In genomic region chr20:60050193-60050960, GRCh38 we compare ENCODE assay signal across 11 cellular contexts.
DNase-seq lines count a peak whose midpoint lies in the region; ATAC-seq and TF ChIP-seq lines count a peak whose summit lies in the region.
"Had no signal": no experiment of that assay in that cellular context is flagged by ENCODE, and none has a peak within 500 bp of the region (broad histone marks: within the 10 kb centered on the region; RNA-seq: fewer than 3 reads in every experiment).

No MANE protein-coding gene starts in this region.

- no peak overlapping the region for H3K9ac ChIP-seq in neural progenitor cell

- TF ChIP-seq POLR2A in breast epithelium (IDR thresholded peaks at IDR 0.05): no peak

- no peak overlapping the region for H3K27ac Mint-ChIP-seq in neural progenitor cell
- H3K27ac Mint-ChIP-seq in activated T-cell treated with anti-CD3 and anti-CD28 coated beads, Interleukin-2, amount 50 U/mL, for 72 hours: no peak overlapping the region
- H3K27ac Mint-ChIP-seq: activated naive CD4-positive, alpha-beta T cell treated with anti-CD3 and anti-CD28 coated beads, Interleukin-2, amount 50 U/mL, for 72 hours; T-helper 17 cell had no signal

- peaks cover 10% of the 10 kb centered on the region for H3K4me1 Mint-ChIP-seq in neural progenitor cell
- H3K4me1 Mint-ChIP-seq in activated T-cell treated with anti-CD3 and anti-CD28 coated beads, Interleukin-2, amount 50 U/mL, for 72 hours (ENCODE audit: low read depth): peaks cover 8% of the 10 kb centered on the region

- H3K27me3 Mint-ChIP-seq in neural progenitor cell (ENCODE audit: insufficient read depth, low read depth): peaks cover 7% of the 10 kb centered on the region
- H3K27me3 Mint-ChIP-seq in activated T-cell treated with anti-CD3 and anti-CD28 coated beads, Interleukin-2, amount 50 U/mL, for 72 hours (ENCODE audit: low read depth): no peaks in the 10 kb centered on the region

- H3K4me1 ChIP-seq in breast epithelium: no peaks in the 10 kb centered on the region
- H3K4me1 ChIP-seq in neural progenitor cell: no peaks in the 10 kb centered on the region

- DNase-seq in DMS153 (lab: John Stamatoyannopoulos, UW) (peak; percentile 62), DMS153 treated with DMSO at 0.1 percent for 48 hours (lab: John Stamatoyannopoulos, UW; ENCODE audit: unreplicated experiment) (no peak), NCI-H146 treated with DMSO at 0.1 percent for 48 hours (lab: John Stamatoyannopoulos, UW; ENCODE audit: unreplicated experiment) (peak; percentile 82), breast epithelium (ENCODE audit: low spot score in 2 of 2) (no peak), neural progenitor cell (ENCODE audit: low spot score) (no peak), omental fat pad (ENCODE audit: low spot score) (no peak)
- DNase-seq in activated T-cell treated with anti-CD3 and anti-CD28 coated beads, Interleukin-2, amount 50 U/mL, for 72 hours: no peak
- no peak for DNase-seq in stimulated activated CD4-positive, alpha-beta T cell treated with anti-CD3 and anti-CD28 coated beads, Interleukin-2, amount 100 ng/mL, for 48 hours
- DNase-seq: GOT3, T-helper 17 cell had no signal

- H3K4me3 ChIP-seq in breast epithelium (no peak overlapping the region), neural progenitor cell (no peak overlapping the region)

- peaks cover 0 to 6% of the 10 kb centered on the region in 2 donors for H3K27me3 ChIP-seq in breast epithelium
- H3K27me3 ChIP-seq in neural progenitor cell: no peaks in the 10 kb centered on the region

- H2AFZ ChIP-seq in neural progenitor cell (replicated peaks): no peak overlapping the region

- TF ChIP-seq CTCF in breast epithelium (IDR thresholded peaks at IDR 0.05) (peak in 2 of 3 donors; percentile 18 to 19), neural progenitor cell (IDR thresholded peaks at IDR 0.05) (peak; percentile 41), omental fat pad (IDR thresholded peaks at IDR 0.05) (no peak)

- no peaks in the 10 kb centered on the region for H4K20me1 ChIP-seq in neural progenitor cell (ENCODE audit: low read depth)

- no peaks in the 10 kb centered on the region for H3K9me3 Mint-ChIP-seq in neural progenitor cell
- no peaks in the 10 kb centered on the region for H3K9me3 Mint-ChIP-seq in activated T-cell treated with anti-CD3 and anti-CD28 coated beads, Interleukin-2, amount 50 U/mL, for 72 hours
- H3K9me3 Mint-ChIP-seq: activated naive CD4-positive, alpha-beta T cell treated with anti-CD3 and anti-CD28 coated beads, Interleukin-2, amount 50 U/mL, for 72 hours had no signal

- intact Hi-C loops in breast epithelium (cut with DNase I; ENCODE audit: low total_unique reads): no loop called here

- H3K27ac ChIP-seq in breast epithelium (no peak overlapping the region), neural progenitor cell (no peak overlapping the region)

- H3K4me3 Mint-ChIP-seq in neural progenitor cell: no peak overlapping the region
- H3K4me3 Mint-ChIP-seq in activated T-cell treated with anti-CD3 and anti-CD28 coated beads, Interleukin-2, amount 50 U/mL, for 72 hours: no peak overlapping the region
- H3K4me3 Mint-ChIP-seq: T-helper 17 cell had no signal

- no peak overlapping the region for H3K4me2 ChIP-seq in neural progenitor cell

- H3F3A ChIP-seq in neural progenitor cell (ENCODE audit: low read depth): no peaks in the 10 kb centered on the region

- H3K9me3 ChIP-seq in breast epithelium: no peaks in the 10 kb centered on the region
- H3K9me3 ChIP-seq in neural progenitor cell (ENCODE audit: low read depth): no peaks in the 10 kb centered on the region

- no peaks in the 10 kb centered on the region for H3K36me3 ChIP-seq in breast epithelium
- H3K36me3 ChIP-seq in neural progenitor cell: no peaks in the 10 kb centered on the region

- ATAC-seq in activated T-cell treated with anti-CD3 and anti-CD28 coated beads, Interleukin-2, amount 50 U/mL, for 72 hours (replicated peaks in 1 of 2): no peak
- no peak for ATAC-seq in omental fat pad (ENCODE audit: low FRiP score)
- ATAC-seq: activated naive CD4-positive, alpha-beta T cell treated with anti-CD3 and anti-CD28 coated beads, Interleukin-2, amount 50 U/mL, for 72 hours; T-helper 17 cell had no signal

- H3K79me2 ChIP-seq in neural progenitor cell (ENCODE audit: low read depth): no peaks in the 10 kb centered on the region

- H3K36me3 Mint-ChIP-seq in neural progenitor cell: no peaks in the 10 kb centered on the region
- no peaks in the 10 kb centered on the region for H3K36me3 Mint-ChIP-seq in activated T-cell treated with anti-CD3 and anti-CD28 coated beads, Interleukin-2, amount 50 U/mL, for 72 hours (ENCODE audit: insufficient read depth in 2 of 2)
- H3K36me3 Mint-ChIP-seq: activated naive CD4-positive, alpha-beta T cell treated with anti-CD3 and anti-CD28 coated beads, Interleukin-2, amount 50 U/mL, for 72 hours had no signal

Comparison
In these comparisons a context has a peak if more than half of its experiments do, and no peak if none do; other contexts are left out.
1. DNase-seq: peak in DMS153 (single experiment) and NCI-H146 treated with DMSO at 0.1 percent for 48 hours (single experiment); none in DMS153 treated with DMSO at 0.1 percent for 48 hours (single experiment), breast epithelium (0 of 2), neural progenitor cell (single experiment), activated T-cell treated with anti-CD3 and anti-CD28 coated beads, Interleukin-2, amount 50 U/mL, for 72 hours (0 of 2), stimulated activated CD4-positive, alpha-beta T cell treated with anti-CD3 and anti-CD28 coated beads, Interleukin-2, amount 100 ng/mL, for 48 hours (0 of 2) and omental fat pad (single experiment).
2. CTCF ChIP-seq: peak in breast epithelium (2 of 3) and neural progenitor cell (single experiment); none in omental fat pad (0 of 3).